Comparison of ENCODE assay signal across 22 cellular contexts in the genomic region with DNA sequence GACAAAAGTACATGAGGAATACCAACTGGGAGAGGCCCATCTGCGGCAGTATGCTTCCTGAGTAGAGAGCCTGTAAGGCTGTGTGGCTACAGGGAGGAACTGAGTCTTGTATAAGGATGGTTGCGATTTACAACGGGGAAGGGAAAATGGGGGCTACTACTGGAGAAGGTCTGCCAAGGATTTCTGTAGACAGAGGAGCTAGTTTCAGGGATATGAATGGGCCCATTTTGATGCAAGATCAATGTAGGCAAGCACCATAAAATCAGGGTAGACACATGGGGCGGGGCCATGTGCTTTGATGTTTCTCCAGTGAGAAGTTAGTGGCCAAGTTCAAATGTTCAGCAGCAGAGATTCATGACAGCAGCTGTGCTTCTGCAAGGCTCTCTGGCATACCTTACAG.
"Had no signal": no experiment of that assay in that cellular context is flagged by ENCODE, and none has a peak within 500 bp of the region (broad histone marks: within the 10 kb centered on the region; RNA-seq: fewer than 3 reads in every experiment).

No MANE protein-coding gene starts in this region.

- H3K4me3 ChIP-seq: coronary artery, dorsolateral prefrontal cortex, esophagus squamous epithelium, gastrocnemius medialis, heart right ventricle, left lung, lower lobe of right lung had no signal

- H3K9me3 ChIP-seq: esophagus squamous epithelium, gastrocnemius medialis, heart right ventricle, left lung, lower lobe of right lung had no signal

- H3K27ac Mint-ChIP-seq: memory B cell; naive thymus-derived CD4-positive, alpha-beta T cell had no signal

- H3K4me1 Mint-ChIP-seq: memory B cell; naive thymus-derived CD4-positive, alpha-beta T cell had no signal

- H3K36me3 Mint-ChIP-seq: memory B cell had no signal

- H3K27me3 ChIP-seq: gastrocnemius medialis, left lung had no signal

- H3K4me1 ChIP-seq: esophagus squamous epithelium, gastrocnemius medialis, heart right ventricle, left lung, lower lobe of right lung had no signal

- H3K27ac ChIP-seq: coronary artery, dorsolateral prefrontal cortex, esophagus squamous epithelium, gastrocnemius medialis, heart right ventricle, left lung, lower lobe of right lung had no signal

- H3K36me3 ChIP-seq: esophagus squamous epithelium, gastrocnemius medialis, heart right ventricle, left lung, lower lobe of right lung had no signal

- H3K9me3 Mint-ChIP-seq: memory B cell had no signal

- H3K4me3 Mint-ChIP-seq: memory B cell; naive thymus-derived CD4-positive, alpha-beta T cell had no signal

- DNase-seq: dermis blood vessel endothelial cell; dorsolateral prefrontal cortex; effector CD4-positive, alpha-beta T cell; effector memory CD4-positive, alpha-beta T cell; esophagus squamous epithelium; foreskin fibroblast; foreskin melanocyte; gastrocnemius medialis; glutamatergic neuron; head of caudate nucleus; heart right ventricle; hippocampal formation; left cardiac atrium; left lung; left ventricle myocardium superior; lower lobe of right lung; mammary epithelial cell; mesendoderm; midbrain; naive thymus-derived CD4-positive, alpha-beta T cell had no signal

- ATAC-seq: gastrocnemius medialis; heart right ventricle; left cardiac atrium; left lung; left ventricle myocardium superior; lower lobe of right lung; naive thymus-derived CD4-positive, alpha-beta T cell had no signal
